Comparison of ENCODE assay signal across 1 cellular context in genomic region chr9:128298535-128299482, GRCh38.
TF ChIP-seq lines count a peak whose summit lies in the region.

No MANE protein-coding gene starts in this region.

TF ChIP-seq in HepG2, 621 proteins besides CTCF, POLR2A, EP300 and RAD21:
- peak; percentile 55; the same call in 1 of the 2 replicates for TF ChIP-seq ZBTB33 (CRISPR knock-in tag; IDR thresholded peaks at IDR 0.05)
- TF ChIP-seq DDIT3 (CRISPR knock-in tag; IDR thresholded peaks at IDR 0.05), result no peak
TF ChIP-seq in HepG2: peak in this region for 1.
